12 cellular contexts compared by ENCODE assay signal in the genomic region with DNA sequence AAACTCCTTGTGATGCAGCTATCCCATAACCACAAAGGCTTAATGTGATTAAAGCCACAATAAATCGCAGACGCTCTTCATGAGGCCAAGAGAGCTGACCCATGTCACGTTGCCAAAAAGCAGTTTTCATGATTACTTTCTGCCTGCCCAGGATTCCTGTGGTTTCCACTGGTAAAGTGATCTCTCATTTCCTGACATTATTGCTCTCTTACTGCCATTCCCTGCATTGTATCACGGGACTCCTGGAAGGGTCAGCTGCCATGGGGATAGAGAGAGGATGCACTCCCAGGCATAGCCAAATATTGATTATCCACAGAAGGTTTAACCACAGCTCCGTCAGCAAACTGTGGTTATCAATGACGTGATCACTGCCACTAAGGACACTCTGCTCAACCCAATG.
DNase-seq lines count a peak whose midpoint lies in the region; ATAC-seq, FAIRE-seq and TF ChIP-seq lines count a peak whose summit lies in the region.
"Had no signal": no experiment of that assay in that cellular context is flagged by ENCODE, and none has a peak within 500 bp of the region (broad histone marks: within the 10 kb centered on the region; RNA-seq: fewer than 3 reads in every experiment).

No MANE protein-coding gene starts in this region.

- DNase-seq in ACHN (peak; percentile 81), HT1080 (ENCODE audit: low read depth) (peak; percentile 98), amniotic stem cell (lab: John Stamatoyannopoulos, UW) (peak; percentile 24), keratinocyte (ENCODE audit: low read depth, low spot score) (no peak), KBM-7 (no peak), NCI-H1417 treated with DMSO at 0.1 percent for 48 hours (lab: John Stamatoyannopoulos, UW) (no peak), WTC11 (ENCODE audit: low spot score) (no peak)
- DNase-seq: activated CD8-positive, alpha-beta memory T cell treated with anti-CD3 and anti-CD28 coated beads, Interleukin-2, amount 50 U/mL, for 48 hours; Kasumi-1 had no signal

- H3K9me3 ChIP-seq in keratinocyte (ENCODE audit: control insufficient read depth, low read depth, low read length), result no peaks in the 10 kb centered on the region

- no peak for TF ChIP-seq CTCF in keratinocyte (optimal IDR thresholded peaks at IDR 0.05 in 1 of 3, IDR thresholded peaks at IDR 0.05 in 1 of 3, conservative IDR thresholded peaks at IDR 0.05 in 1 of 3; ENCODE audit: extremely low read depth in 1 of 3, insufficient read depth in 2 of 3, low read length in 3 of 3)
- no peak for TF ChIP-seq CTCF in WTC11 (IDR thresholded peaks at IDR 0.05)

- H3K27ac Mint-ChIP-seq in WTC11, result no peak overlapping the region
- H3K27ac Mint-ChIP-seq: stimulated activated memory B cell treated with anti-CD40 and anti-IgM and Interleukin-4, amounts not matched to agents 10 μg/mL and 1 μg/mL and 100 μg/mL, for 72 hours had no signal

- CTCF ChIA-PET in WTC11 (lab: Charles Lee), result interaction anchor here (1.2 to 1.6 kb wide), 3 partner anchors 85 to 194 kb away, joined by 3 to 5 read pairs (median 4); no protein-coding TSS in a partner anchor

- no peak overlapping the region for H3K4me3 Mint-ChIP-seq in WTC11
- H3K4me3 Mint-ChIP-seq: stimulated activated memory B cell treated with anti-CD40 and anti-IgM and Interleukin-4, amounts not matched to agents 10 μg/mL and 1 μg/mL and 100 μg/mL, for 72 hours had no signal

- in situ Hi-C loops in ACHN (cut with HindIII; ENCODE audit: low pct_ligation_motif_present, low pct_unique_long_range_greater_than_20kb, low sequenced_read_pairs) (no loop called here), KBM-7 (cut with MboI; ENCODE audit: low pct_unique_long_range_greater_than_20kb, low sequenced_read_pairs) (no loop called here)

- H3K27me3 Mint-ChIP-seq in WTC11 (ENCODE audit: low read depth), result no peaks in the 10 kb centered on the region

- no peaks in the 10 kb centered on the region for H4K20me1 ChIP-seq in keratinocyte (ENCODE audit: control insufficient read depth, extremely low read depth, insufficient read depth, low read length)

- no peak overlapping the region for H3K4me3 ChIP-seq in keratinocyte (ENCODE audit: control insufficient read depth in 2 of 3, extremely low read depth in 1 of 3, insufficient read depth in 2 of 3, low read depth in 1 of 3, low read length in 3 of 3)
- H3K4me3 ChIP-seq: cardiac muscle cell had no signal

- H3K9me1 ChIP-seq in keratinocyte (ENCODE audit: control insufficient read depth, extremely low read depth, insufficient read depth, low read length), result no peaks in the 10 kb centered on the region

- no peaks in the 10 kb centered on the region for H3K36me3 ChIP-seq in keratinocyte (ENCODE audit: control insufficient read depth in 2 of 2, extremely low read depth in 1 of 2, insufficient read depth in 2 of 2, low read length in 2 of 2)
- H3K36me3 ChIP-seq: cardiac muscle cell had no signal

- POLR2A ChIA-PET in WTC11 (lab: Charles Lee), result no interaction called here

- no peaks in the 10 kb centered on the region for H3K27me3 ChIP-seq in keratinocyte (ENCODE audit: control insufficient read depth, extremely low read depth, insufficient read depth, low read length)
- H3K27me3 ChIP-seq: cardiac muscle cell had no signal

- H3K36me3 Mint-ChIP-seq in WTC11, result peaks cover 2% of the 10 kb centered on the region; the same call in 1 of the 2 replicates
- H3K36me3 Mint-ChIP-seq: stimulated activated memory B cell treated with anti-CD40 and anti-IgM and Interleukin-4, amounts not matched to agents 10 μg/mL and 1 μg/mL and 100 μg/mL, for 72 hours had no signal

- no peak for ATAC-seq in WTC11
- ATAC-seq in HG03139 (IDR thresholded peaks at IDR 0.05; ENCODE audit: unreplicated experiment), result no peak
- ATAC-seq: stimulated activated memory B cell treated with anti-CD40 and anti-IgM and Interleukin-4, amounts not matched to agents 10 μg/mL and 1 μg/mL and 100 μg/mL, for 72 hours had no signal

- no peak overlapping the region for H3K9ac ChIP-seq in keratinocyte (ENCODE audit: control insufficient read depth, extremely low read depth, insufficient read depth, low read length)

- H3K79me2 ChIP-seq in keratinocyte (ENCODE audit: control insufficient read depth, insufficient read depth, low read length), result no peaks in the 10 kb centered on the region

- FAIRE-seq in keratinocyte (lab: Jason Lieb, UNC), result peak; percentile 84

- peaks cover 7% of the 10 kb centered on the region; the same call in 1 of the 2 replicates for H3K9me3 Mint-ChIP-seq in WTC11
- H3K9me3 Mint-ChIP-seq: stimulated activated memory B cell treated with anti-CD40 and anti-IgM and Interleukin-4, amounts not matched to agents 10 μg/mL and 1 μg/mL and 100 μg/mL, for 72 hours had no signal

- no peak overlapping the region for H3K27ac ChIP-seq in keratinocyte (ENCODE audit: control insufficient read depth, insufficient read depth, low read length)
- H3K27ac ChIP-seq: cardiac muscle cell had no signal

- peaks cover 8% of the 10 kb centered on the region for H3K4me1 ChIP-seq in keratinocyte (ENCODE audit: control insufficient read depth, extremely low read depth, insufficient read depth, low read length)

- H3K4me2 ChIP-seq in keratinocyte (ENCODE audit: control insufficient read depth, extremely low read depth, insufficient read depth, low read depth, low read length), result peak overlapping the region; percentile 23

- peaks cover 18% of the 10 kb centered on the region for H3K4me1 Mint-ChIP-seq in WTC11

- dilution Hi-C loops in keratinocyte (cut with MboI; ENCODE audit: extremely low pct_ligation_motif_present, low sequenced_read_pairs), result no loop called here

- no peak overlapping the region for H2AFZ ChIP-seq in keratinocyte (ENCODE audit: control insufficient read depth, low read length)

TF ChIP-seq in WTC11, 78 proteins besides CTCF, POLR2A, EP300 and RAD21:
- no peak for TF ChIP-seq KAT7 (CRISPR knock-in tag; IDR thresholded peaks at IDR 0.05; ENCODE audit: borderline replicate concordance)
- TF ChIP-seq, protein P1, sequence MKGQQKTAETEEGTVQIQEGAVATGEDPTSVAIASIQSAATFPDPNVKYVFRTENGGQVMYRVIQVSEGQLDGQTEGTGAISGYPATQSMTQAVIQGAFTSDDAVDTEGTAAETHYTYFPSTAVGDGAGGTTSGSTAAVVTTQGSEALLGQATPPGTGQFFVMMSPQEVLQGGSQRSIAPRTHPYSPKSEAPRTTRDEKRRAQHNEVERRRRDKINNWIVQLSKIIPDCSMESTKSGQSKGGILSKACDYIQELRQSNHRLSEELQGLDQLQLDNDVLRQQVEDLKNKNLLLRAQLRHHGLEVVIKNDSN (CRISPR knock-in tag; IDR thresholded peaks at IDR 0.05), result no peak
- TF ChIP-seq GRHL2 (CRISPR knock-in tag; IDR thresholded peaks at IDR 0.05; ENCODE audit: insufficient replicate concordance, severe bottlenecking), result no peak
- TF ChIP-seq SMAD3 (CRISPR knock-in tag; IDR thresholded peaks at IDR 0.05; ENCODE audit: borderline replicate concordance), result no peak
- TF ChIP-seq TEAD4 (CRISPR knock-in tag; IDR thresholded peaks at IDR 0.05), result no peak
- no peak for TF ChIP-seq GABPB1 (CRISPR knock-in tag; IDR thresholded peaks at IDR 0.05)
- no peak for TF ChIP-seq ESRRA (CRISPR knock-in tag; IDR thresholded peaks at IDR 0.05; ENCODE audit: borderline replicate concordance)
- TF ChIP-seq, protein P2, sequence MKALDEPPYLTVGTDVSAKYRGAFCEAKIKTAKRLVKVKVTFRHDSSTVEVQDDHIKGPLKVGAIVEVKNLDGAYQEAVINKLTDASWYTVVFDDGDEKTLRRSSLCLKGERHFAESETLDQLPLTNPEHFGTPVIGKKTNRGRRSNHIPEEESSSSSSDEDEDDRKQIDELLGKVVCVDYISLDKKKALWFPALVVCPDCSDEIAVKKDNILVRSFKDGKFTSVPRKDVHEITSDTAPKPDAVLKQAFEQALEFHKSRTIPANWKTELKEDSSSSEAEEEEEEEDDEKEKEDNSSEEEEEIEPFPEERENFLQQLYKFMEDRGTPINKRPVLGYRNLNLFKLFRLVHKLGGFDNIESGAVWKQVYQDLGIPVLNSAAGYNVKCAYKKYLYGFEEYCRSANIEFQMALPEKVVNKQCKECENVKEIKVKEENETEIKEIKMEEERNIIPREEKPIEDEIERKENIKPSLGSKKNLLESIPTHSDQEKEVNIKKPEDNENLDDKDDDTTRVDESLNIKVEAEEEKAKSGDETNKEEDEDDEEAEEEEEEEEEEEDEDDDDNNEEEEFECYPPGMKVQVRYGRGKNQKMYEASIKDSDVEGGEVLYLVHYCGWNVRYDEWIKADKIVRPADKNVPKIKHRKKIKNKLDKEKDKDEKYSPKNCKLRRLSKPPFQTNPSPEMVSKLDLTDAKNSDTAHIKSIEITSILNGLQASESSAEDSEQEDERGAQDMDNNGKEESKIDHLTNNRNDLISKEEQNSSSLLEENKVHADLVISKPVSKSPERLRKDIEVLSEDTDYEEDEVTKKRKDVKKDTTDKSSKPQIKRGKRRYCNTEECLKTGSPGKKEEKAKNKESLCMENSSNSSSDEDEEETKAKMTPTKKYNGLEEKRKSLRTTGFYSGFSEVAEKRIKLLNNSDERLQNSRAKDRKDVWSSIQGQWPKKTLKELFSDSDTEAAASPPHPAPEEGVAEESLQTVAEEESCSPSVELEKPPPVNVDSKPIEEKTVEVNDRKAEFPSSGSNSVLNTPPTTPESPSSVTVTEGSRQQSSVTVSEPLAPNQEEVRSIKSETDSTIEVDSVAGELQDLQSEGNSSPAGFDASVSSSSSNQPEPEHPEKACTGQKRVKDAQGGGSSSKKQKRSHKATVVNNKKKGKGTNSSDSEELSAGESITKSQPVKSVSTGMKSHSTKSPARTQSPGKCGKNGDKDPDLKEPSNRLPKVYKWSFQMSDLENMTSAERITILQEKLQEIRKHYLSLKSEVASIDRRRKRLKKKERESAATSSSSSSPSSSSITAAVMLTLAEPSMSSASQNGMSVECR (CRISPR knock-in tag; IDR thresholded peaks at IDR 0.05; ENCODE audit: borderline replicate concordance), result no peak
- TF ChIP-seq, protein P3, sequence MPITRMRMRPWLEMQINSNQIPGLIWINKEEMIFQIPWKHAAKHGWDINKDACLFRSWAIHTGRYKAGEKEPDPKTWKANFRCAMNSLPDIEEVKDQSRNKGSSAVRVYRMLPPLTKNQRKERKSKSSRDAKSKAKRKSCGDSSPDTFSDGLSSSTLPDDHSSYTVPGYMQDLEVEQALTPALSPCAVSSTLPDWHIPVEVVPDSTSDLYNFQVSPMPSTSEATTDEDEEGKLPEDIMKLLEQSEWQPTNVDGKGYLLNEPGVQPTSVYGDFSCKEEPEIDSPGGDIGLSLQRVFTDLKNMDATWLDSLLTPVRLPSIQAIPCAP (CRISPR knock-in tag; IDR thresholded peaks at IDR 0.05), result no peak
- TF ChIP-seq ZNF138 (CRISPR knock-in tag; conservative IDR thresholded peaks at IDR 0.05), result no peak
- TF ChIP-seq CBFB (CRISPR knock-in tag; IDR thresholded peaks at IDR 0.05; ENCODE audit: low read depth), result no peak
- TF ChIP-seq CREB1 (CRISPR knock-in tag; IDR thresholded peaks at IDR 0.05), result no peak
TF ChIP-seq in WTC11: peak in this region for 0.

Comparison
In these comparisons a context has a peak if more than half of its experiments do, and no peak if none do; other contexts are left out.
1. DNase-seq: peak in ACHN (single experiment), HT1080 (single experiment) and amniotic stem cell (single experiment); none in keratinocyte (single experiment), KBM-7 (single experiment), NCI-H1417 treated with DMSO at 0.1 percent for 48 hours (single experiment) and WTC11 (single experiment).